8 cellular contexts compared by ENCODE assay signal in genomic region chr17:31390748-31391495, GRCh38. TPM values are rescaled to one million over a fixed set of nuclear protein-coding genes. Genes with fewer than 3 reads are reported as not detected.
DNase-seq lines count a peak whose midpoint lies in the region; ATAC-seq and TF ChIP-seq lines count a peak whose summit lies in the region.

No MANE protein-coding gene starts in this region.

- POLR2A ChIA-PET in IMR-90 (lab: Charles Lee; ENCODE audit: unreplicated experiment) = no interaction called here
- POLR2A ChIA-PET in naive thymus-derived CD8-positive, alpha-beta T cell (lab: Charles Lee) = no interaction called here

- H3K4me2 ChIP-seq in IMR-90 (ENCODE audit: low read depth, low read length) = peak overlapping the region; percentile 46; the same call in 1 of the 2 replicates

- H3K9me1 ChIP-seq in IMR-90 (ENCODE audit: insufficient read depth, low read length) = no peaks in the 10 kb centered on the region

- H2BK120ac ChIP-seq in IMR-90 (ENCODE audit: low read depth, low read length) = no peak overlapping the region

- dilution Hi-C loops in IMR-90 (cut with HindIII; ENCODE audit: low sequenced_read_pairs, unreplicated experiment) = no loop called here

- TF ChIP-seq POLR2A in IMR-90 (IDR thresholded peaks at IDR 0.05; ENCODE audit: low read depth, low read length) = no peak

- H4K5ac ChIP-seq in IMR-90 (ENCODE audit: low read depth, low read length) = no peak overlapping the region

- H2AFZ ChIP-seq in IMR-90 (replicated peaks; ENCODE audit: low read length, poor library complexity) = peak overlapping the region; percentile 82

- no peak overlapping the region for H3K14ac ChIP-seq in IMR-90 (replicated peaks; ENCODE audit: low read depth, low read length)

- TF ChIP-seq CTCF in AG10803 (conservative IDR thresholded peaks at IDR 0.05; ENCODE audit: low read length) (no peak), IMR-90 (conservative IDR thresholded peaks at IDR 0.05; ENCODE audit: low read depth, low read length) (no peak)

- H3K27ac ChIP-seq in IMR-90 (ENCODE audit: insufficient read depth, low read length) (no peak overlapping the region), SJCRH30 (no peak overlapping the region)

- H2BK5ac ChIP-seq in IMR-90 (ENCODE audit: low read depth, low read length, poor library complexity, severe bottlenecking) = no peak overlapping the region

- no peak overlapping the region for H3K4ac ChIP-seq in IMR-90 (ENCODE audit: low read depth, low read length)

- H3K56ac ChIP-seq in IMR-90 (ENCODE audit: extremely low read depth, insufficient read depth, low read length) = no peak overlapping the region

- H3K23ac ChIP-seq in IMR-90 (ENCODE audit: low read depth, low read length) = no peak overlapping the region

- ATAC-seq in IMR-90 (ENCODE audit: low read depth) (no peak), GM21447 (IDR thresholded peaks at IDR 0.05; ENCODE audit: unreplicated experiment) (no peak), GM18858 (IDR thresholded peaks at IDR 0.05; ENCODE audit: unreplicated experiment) (no peak)
- peak; percentile 26 to 31 for ATAC-seq in naive thymus-derived CD8-positive, alpha-beta T cell

- WGBS in IMR-90 (ENCODE audit: extremely low coverage in 2 of 2, insufficient read length in 1 of 2), 2 experiments = 15% methylated on average over 16 of the region's 56 CpGs; no CpG with 5 or more reads in 1 of the 2 experiments

- peak overlapping the region; percentile 59 to 85 (median 76) for H3K4me3 Mint-ChIP-seq in naive thymus-derived CD8-positive, alpha-beta T cell

- no peak overlapping the region for H2BK15ac ChIP-seq in IMR-90 (ENCODE audit: low read depth, low read length)

- peak overlapping the region in 1 of 10 donors; percentile 33 for H3K27ac Mint-ChIP-seq in naive thymus-derived CD8-positive, alpha-beta T cell

- peaks cover 38% of the 10 kb centered on the region for H3K27me3 ChIP-seq in IMR-90 (ENCODE audit: control insufficient read depth, insufficient read depth, low read length)
- no peaks in the 10 kb centered on the region for H3K27me3 ChIP-seq in SJCRH30

- no peak for TF ChIP-seq RAD21 in IMR-90 (IDR thresholded peaks at IDR 0.05; ENCODE audit: low read length)

- H3K79me1 ChIP-seq in IMR-90 (ENCODE audit: low read depth in 1 of 2, low read length in 2 of 2) = no peaks in the 10 kb centered on the region

- H3K4me1 ChIP-seq in IMR-90 (ENCODE audit: control insufficient read depth, insufficient read depth, low read length) = peaks cover 2% of the 10 kb centered on the region; the same call in 1 of the 2 replicates
- H3K4me1 ChIP-seq in SJCRH30 = no peaks in the 10 kb centered on the region

- H4K20me1 ChIP-seq in IMR-90 (ENCODE audit: insufficient read depth, low read length) = no peaks in the 10 kb centered on the region; the same call in none of the 2 replicates

- intact Hi-C loops in IMR-90 (cut with micrococcal nuclease) = no loop called here

- CTCF ChIA-PET in IMR-90 (lab: Yijun Ruan, JAX) = no interaction called here

- in situ Hi-C loops in IMR-90 (cut with MboI; ENCODE audit: low sequenced_read_pairs) = no loop called here

- H3K36me3 ChIP-seq in IMR-90 (ENCODE audit: control insufficient read depth, insufficient read depth, low read length) (no peaks in the 10 kb centered on the region), SJCRH30 (no peaks in the 10 kb centered on the region)

- no peak overlapping the region for H3K9ac ChIP-seq in IMR-90 (ENCODE audit: low read depth, low read length)

- no peaks in the 10 kb centered on the region for H3K9me3 ChIP-seq in IMR-90 (ENCODE audit: control insufficient read depth, insufficient read depth, low read length)
- no peaks in the 10 kb centered on the region for H3K9me3 ChIP-seq in SJCRH30 (replicated peaks)

- peaks cover 9 to 17% (median 15%) of the 10 kb centered on the region in 4 donors for H3K4me1 Mint-ChIP-seq in naive thymus-derived CD8-positive, alpha-beta T cell

- peaks cover 0 to 4% (median 0%) of the 10 kb centered on the region in 3 donors for H3K36me3 Mint-ChIP-seq in naive thymus-derived CD8-positive, alpha-beta T cell

- DNase-seq in AG10803 (ENCODE audit: low read depth) (no peak), IMR-90 (no peak), ecto neural progenitor cell (ENCODE audit: low spot score) (peak; percentile 74), MV-4-11 (lab: John Stamatoyannopoulos, UW) (no peak), SJCRH30 (no peak)
- DNase-seq in naive thymus-derived CD8-positive, alpha-beta T cell = no peak

- H2AK9ac ChIP-seq in IMR-90 (replicated peaks; ENCODE audit: low read depth, low read length, poor library complexity) = peak overlapping the region; percentile 34

- H3K9me3 Mint-ChIP-seq in naive thymus-derived CD8-positive, alpha-beta T cell = no peaks in the 10 kb centered on the region

- H3K18ac ChIP-seq in IMR-90 (ENCODE audit: low read depth, low read length) = no peak overlapping the region

- no peak overlapping the region for H2AK5ac ChIP-seq in IMR-90 (ENCODE audit: low read depth, low read length)

- no peak overlapping the region for H4K8ac ChIP-seq in IMR-90 (ENCODE audit: low read depth in 2 of 2, low read length in 2 of 2)

- no peak overlapping the region for H4K91ac ChIP-seq in IMR-90 (ENCODE audit: insufficient read depth, low read depth, low read length)

- H3K27me3 Mint-ChIP-seq in naive thymus-derived CD8-positive, alpha-beta T cell = peaks cover 28 to 51% (median 39%) of the 10 kb centered on the region in 5 donors

- BruUV-seq in IMR-90 (replicated peaks; lab: Mats Ljungman, UMichigan) = no TSS peak

- H2BK20ac ChIP-seq in IMR-90 (ENCODE audit: low read depth, low read length) = no peak overlapping the region

- H3K4me3 ChIP-seq in AG10803 (ENCODE audit: low read length) (peak overlapping the region; percentile 27; the same call in 1 of the 2 replicates), IMR-90 (ENCODE audit: insufficient read depth, low read depth, low read length) (peak overlapping the region; percentile 21; the same call in 1 of the 2 replicates), SJCRH30 (no peak overlapping the region)

TF ChIP-seq in IMR-90, 13 proteins besides CTCF, POLR2A, EP300 and RAD21:
- TF ChIP-seq MAZ (IDR thresholded peaks at IDR 0.05; ENCODE audit: borderline replicate concordance, low read depth, low read length) (no peak), USF2 (IDR thresholded peaks at IDR 0.05; ENCODE audit: low read depth, low read length) (no peak), MAFK (IDR thresholded peaks at IDR 0.05; ENCODE audit: low read depth, low read length) (no peak), BHLHE40 (IDR thresholded peaks at IDR 0.05; ENCODE audit: low read depth, low read length) (no peak), CEBPB (IDR thresholded peaks at IDR 0.05; ENCODE audit: low read depth, low read length) (no peak), NFE2L2 (IDR thresholded peaks at IDR 0.05; ENCODE audit: low read depth, low read length) (no peak), SMC3 (IDR thresholded peaks at IDR 0.05; ENCODE audit: low read depth, low read length) (no peak), ELK1 (IDR thresholded peaks at IDR 0.05; ENCODE audit: borderline replicate concordance, low read depth, low read length) (no peak), RFX5 (IDR thresholded peaks at IDR 0.05; ENCODE audit: low read depth, low read length) (no peak), MXI1 (IDR thresholded peaks at IDR 0.05; ENCODE audit: borderline replicate concordance, low read depth, low read length) (no peak), CHD1 (IDR thresholded peaks at IDR 0.05; ENCODE audit: low read depth, low read length) (no peak), RCOR1 (IDR thresholded peaks at IDR 0.05; ENCODE audit: insufficient replicate concordance, low read length) (no peak), FOS (IDR thresholded peaks at IDR 0.05; ENCODE audit: low read depth, low read length) (no peak)

RNA-seq across cellular contexts. Expression of gene RAB11FIP4, which starts 0.6 kb away (rescaled TPM):
- total RNA-seq in IMR-90 (2012; rRNA removed) = 1.1 and 1.4 TPM in 2 replicates
- polyA plus RNA-seq in IMR-90 (2012; rRNA removed) = 0.59 and 0.68 TPM in 2 replicates
- polyA plus RNA-seq in IMR-90 (2012; cell fraction: cytosol; rRNA removed) = 0.60 and 0.84 TPM in 2 replicates
- polyA plus RNA-seq in IMR-90 (2012; cell fraction: nucleus; rRNA removed; ENCODE audit: low replicate concordance) = 0.57 and 0.62 TPM in 2 replicates
- 10 to 100 TPM; 49.7 to 51.1 TPM for total RNA-seq in naive thymus-derived CD8-positive, alpha-beta T cell
- 10 to 100 TPM; 14.9 to 18.6 (median 17.5) TPM for polyA plus RNA-seq in naive thymus-derived CD8-positive, alpha-beta T cell
- 0.04 and 0.05 TPM in 2 replicates for total RNA-seq in SJCRH30 (2014; rRNA removed; shearing (Covaris generic))

Comparison
In these comparisons a context has a peak if more than half of its experiments do, and no peak if none do; other contexts are left out.
1. ATAC-seq: peak in naive thymus-derived CD8-positive, alpha-beta T cell (2 of 2); none in IMR-90 (single experiment), GM21447 (single experiment) and GM18858 (single experiment).
2. RNA of gene RAB11FIP4, which starts 0.6 kb away (total RNA-seq): 49.7 to 51.1 TPM in naive thymus-derived CD8-positive, alpha-beta T cell; 1.1 to 1.4 TPM in IMR-90 and 0.04 to 0.05 TPM in SJCRH30; every median in the first group is over 10 times any median in the second.